ENCODE assay signal across 1 cellular context in genomic region chr19:14379666-14380065, GRCh38.
TF ChIP-seq lines count a peak whose summit lies in the region.

No MANE protein-coding gene starts in this region.

TF ChIP-seq in K562, 482 proteins besides CTCF, POLR2A, EP300 and RAD21:
- 0 out of 2 replicates have a peak, but pooled peaks have one; percentile 4 for TF ChIP-seq ZBTB33 (CRISPR knock-in tag; IDR thresholded peaks at IDR 0.05)
